Comparison of ENCODE assay signal across 9 cellular contexts in genomic region chr12:32548691-32549412, GRCh38.
DNase-seq lines count a peak whose midpoint lies in the region; ATAC-seq and TF ChIP-seq lines count a peak whose summit lies in the region.
"Had no signal": no experiment of that assay in that cellular context is flagged by ENCODE, and none has a peak within 500 bp of the region (broad histone marks: within the 10 kb centered on the region; RNA-seq: fewer than 3 reads in every experiment).

No MANE protein-coding gene starts in this region.

- no peaks in the 10 kb centered on the region for H3K36me3 Mint-ChIP-seq in stimulated activated memory B cell treated with anti-CD40 and anti-IgM and Interleukin-4, amounts not matched to agents 10 μg/mL and 1 μg/mL and 100 μg/mL, for 72 hours

- TF ChIP-seq CTCF in A673 (conservative IDR thresholded peaks at IDR 0.05; ENCODE audit: low read depth, low read length) (no peak), fibroblast of pulmonary artery (IDR thresholded peaks at IDR 0.05; ENCODE audit: low read length, missing control alignments) (no peak), neutrophil (IDR thresholded peaks at IDR 0.05) (no peak)

- no peaks in the 10 kb centered on the region for H3K9me3 ChIP-seq in A673 (ENCODE audit: low read depth, low read length, poor library complexity, severe bottlenecking)
- H3K9me3 ChIP-seq in SJCRH30 (replicated peaks), result no peaks in the 10 kb centered on the region
- H3K9me3 ChIP-seq in neutrophil, result no peaks in the 10 kb centered on the region

- H3K27me3 ChIP-seq in A673 (replicated peaks; ENCODE audit: insufficient read depth, low read depth, low read length, poor library complexity) (no peaks in the 10 kb centered on the region), SJCRH30 (no peaks in the 10 kb centered on the region), neutrophil (no peaks in the 10 kb centered on the region)

- H3K36me3 ChIP-seq in A673 (ENCODE audit: insufficient read depth, low read length, poor library complexity, severe bottlenecking) (no peaks in the 10 kb centered on the region), SJCRH30 (no peaks in the 10 kb centered on the region), neutrophil (peaks cover 4% of the 10 kb centered on the region)

- H3K9me3 Mint-ChIP-seq in stimulated activated memory B cell treated with anti-CD40 and anti-IgM and Interleukin-4, amounts not matched to agents 10 μg/mL and 1 μg/mL and 100 μg/mL, for 72 hours, result no peaks in the 10 kb centered on the region
- H3K9me3 Mint-ChIP-seq in stimulated activated naive CD8-positive, alpha-beta T cell treated with anti-CD3 and anti-CD28 coated beads, Interleukin-15, amount 100 ng/mL, for 72 hours, result no peaks in the 10 kb centered on the region

- H3K4me1 ChIP-seq in A673 (ENCODE audit: insufficient read depth, low read length, poor library complexity, severe bottlenecking), result peaks cover 50% of the 10 kb centered on the region
- H3K4me1 ChIP-seq in SJCRH30, result peaks cover 23% of the 10 kb centered on the region
- peaks cover 32 to 43% of the 10 kb centered on the region in 2 experiments for H3K4me1 ChIP-seq in neutrophil (ENCODE audit: control insufficient read depth in 1 of 2, insufficient read depth in 1 of 2, low read depth in 1 of 2, low read length in 1 of 2)

- H3K27me3 Mint-ChIP-seq in stimulated activated memory B cell treated with anti-CD40 and anti-IgM and Interleukin-4, amounts not matched to agents 10 μg/mL and 1 μg/mL and 100 μg/mL, for 72 hours, result no peaks in the 10 kb centered on the region
- no peaks in the 10 kb centered on the region for H3K27me3 Mint-ChIP-seq in stimulated activated naive CD8-positive, alpha-beta T cell treated with anti-CD3 and anti-CD28 coated beads, Interleukin-15, amount 100 ng/mL, for 72 hours

- H3K27ac ChIP-seq in A673 (ENCODE audit: low read depth, low read length, poor library complexity, severe bottlenecking) (peak overlapping the region; percentile 64), SJCRH30 (peak overlapping the region; percentile 40), neutrophil (peak overlapping the region; percentile 66)

- no peak for DNase-seq in A673 (ENCODE audit: low spot score)
- peak; percentile 22 to 46 for DNase-seq in SJCRH30
- DNase-seq in fibroblast of pulmonary artery (ENCODE audit: low read depth), result peak; percentile 63
- no peak for DNase-seq in stimulated activated CD4-positive, alpha-beta T cell treated with anti-CD3 and anti-CD28 coated beads, Interleukin-4, amount 100 ng/mL, for 1 hour
- no peak for DNase-seq in stimulated activated naive CD8-positive, alpha-beta T cell treated with anti-CD3 and anti-CD28 coated beads, Interleukin-15, amount 100 ng/mL, for 72 hours
- DNase-seq: activated T-cell treated with anti-CD3 and anti-CD28 coated beads, Interleukin-2, amount 50 U/mL, for 1 hour had no signal

- no peak overlapping the region for H3K27ac Mint-ChIP-seq in stimulated activated memory B cell treated with anti-CD40 and anti-IgM and Interleukin-4, amounts not matched to agents 10 μg/mL and 1 μg/mL and 100 μg/mL, for 72 hours
- H3K27ac Mint-ChIP-seq in stimulated activated naive CD8-positive, alpha-beta T cell treated with anti-CD3 and anti-CD28 coated beads, Interleukin-15, amount 100 ng/mL, for 72 hours, result no peak overlapping the region

- CTCF ChIA-PET in A673 (lab: Charles Lee), result no interaction called here

- no peak for ATAC-seq in HG03521 (IDR thresholded peaks at IDR 0.05; ENCODE audit: unreplicated experiment)
- no peak for ATAC-seq in stimulated activated memory B cell treated with anti-CD40 and anti-IgM and Interleukin-4, amounts not matched to agents 10 μg/mL and 1 μg/mL and 100 μg/mL, for 72 hours
- ATAC-seq in stimulated activated naive CD8-positive, alpha-beta T cell treated with anti-CD3 and anti-CD28 coated beads, Interleukin-15, amount 100 ng/mL, for 72 hours, result no peak

- POLR2A ChIA-PET in A673 (lab: Charles Lee; ENCODE audit: low non-redundant PET), result no interaction called here

- H3K4me3 Mint-ChIP-seq in stimulated activated memory B cell treated with anti-CD40 and anti-IgM and Interleukin-4, amounts not matched to agents 10 μg/mL and 1 μg/mL and 100 μg/mL, for 72 hours, result no peak overlapping the region
- H3K4me3 Mint-ChIP-seq in stimulated activated naive CD8-positive, alpha-beta T cell treated with anti-CD3 and anti-CD28 coated beads, Interleukin-15, amount 100 ng/mL, for 72 hours, result no peak overlapping the region

- intact Hi-C loops in A673 (cut with micrococcal nuclease; ENCODE audit: unreplicated experiment), result no loop called here

- BruUV-seq in A673 (replicated peaks; lab: Mats Ljungman, UMichigan), result no TSS peak

- H3K4me1 Mint-ChIP-seq in stimulated activated memory B cell treated with anti-CD40 and anti-IgM and Interleukin-4, amounts not matched to agents 10 μg/mL and 1 μg/mL and 100 μg/mL, for 72 hours, result peaks cover 17% of the 10 kb centered on the region
- H3K4me1 Mint-ChIP-seq in stimulated activated naive CD8-positive, alpha-beta T cell treated with anti-CD3 and anti-CD28 coated beads, Interleukin-15, amount 100 ng/mL, for 72 hours, result no peaks in the 10 kb centered on the region

- H3K4me3 ChIP-seq in A673 (ENCODE audit: low read depth, low read length, poor library complexity, severe bottlenecking), result no peak overlapping the region
- H3K4me3 ChIP-seq in SJCRH30, result no peak overlapping the region; the same call in 1 of the 2 replicates
- no peak overlapping the region for H3K4me3 ChIP-seq in fibroblast of pulmonary artery (replicated peaks; ENCODE audit: low read depth, low read length)
- H3K4me3 ChIP-seq in neutrophil (ENCODE audit: low read depth in 1 of 2, low read length in 1 of 2), result no peak overlapping the region

Comparison
In these comparisons a context has a peak if more than half of its experiments do, and no peak if none do; other contexts are left out.
1. DNase-seq: peak in SJCRH30 (2 of 2) and fibroblast of pulmonary artery (single experiment); none in A673 (single experiment), stimulated activated CD4-positive, alpha-beta T cell treated with anti-CD3 and anti-CD28 coated beads, Interleukin-4, amount 100 ng/mL, for 1 hour (single experiment) and stimulated activated naive CD8-positive, alpha-beta T cell treated with anti-CD3 and anti-CD28 coated beads, Interleukin-15, amount 100 ng/mL, for 72 hours (0 of 2).
2. Peak in every context shown above with its lines, with median percentiles within 50 percentile points of each other: H3K27ac ChIP-seq.